In genomic region chr2:131493199-131494018, GRCh38 we compare ENCODE assay signal across 1 cellular context.
TF ChIP-seq lines count a peak whose summit lies in the region.

No MANE protein-coding gene starts in this region.

TF ChIP-seq in K562, 482 proteins besides CTCF, POLR2A, EP300 and RAD21 (continued from another document):
- TF ChIP-seq ZBTB7A (IDR thresholded peaks at IDR 0.05; ENCODE audit: borderline replicate concordance, control insufficient read depth, low read depth, low read length) (peak; percentile 38; the same call in 1 of the 2 replicates), ARID4B (CRISPR knock-in tag; IDR thresholded peaks at IDR 0.05) (peak; percentile 60; the same call in 1 of the 2 replicates), XRCC4 (IDR thresholded peaks at IDR 0.05; ENCODE audit: extremely low read depth, insufficient read depth, insufficient read length) (no peak), ZNF232 (CRISPR knock-in tag; IDR thresholded peaks at IDR 0.05) (0 out of 2 replicates have a peak, but pooled peaks have one; percentile 72), YY1 (IDR thresholded peaks at IDR 0.05; ENCODE audit: borderline replicate concordance in 1 of 3, control insufficient read depth in 1 of 3, extremely low read depth in 1 of 3, insufficient read depth in 3 of 3, insufficient read length in 1 of 3, insufficient replicate concordance in 2 of 3, low read depth in 1 of 3, low read length in 2 of 3) (peak in 1 of 3 experiments; percentile 28), NONO (IDR thresholded peaks at IDR 0.05; ENCODE audit: low read depth in 2 of 2, low read length in 1 of 2) (no peak), RBBP5 (IDR thresholded peaks at IDR 0.05; ENCODE audit: borderline replicate concordance, insufficient read depth, low read length, poor library complexity, severe bottlenecking) (peak; percentile 7), MNT (conservative IDR thresholded peaks at IDR 0.05) (peak in 1 of 2 experiments; percentile 6; a peak in 1 of 4 replicates), JUN (IDR thresholded peaks at IDR 0.05; ENCODE audit: borderline replicate concordance, low read depth, low read length) (no peak), JUN (CRISPR knock-in tag; IDR thresholded peaks at IDR 0.05; ENCODE audit: borderline replicate concordance) (0 out of 2 replicates have a peak, but pooled peaks have one; percentile 6), C11orf30 (IDR thresholded peaks at IDR 0.05; ENCODE audit: low read depth) (no peak), ETS1 (conservative IDR thresholded peaks at IDR 0.05; ENCODE audit: control insufficient read depth, low read depth, low read length) (peak; percentile 17; the same call in 1 of the 2 replicates), LARP7 (IDR thresholded peaks at IDR 0.05) (no peak), MAX (CRISPR knock-in tag; IDR thresholded peaks at IDR 0.05) (peak; percentile 4; the same call in 1 of the 2 replicates), ZNF436 (CRISPR knock-in tag; IDR thresholded peaks at IDR 0.05) (no peak), MYNN (IDR thresholded peaks at IDR 0.05) (no peak), MYNN (CRISPR knock-in tag; IDR thresholded peaks at IDR 0.05) (no peak), ATF3 (IDR thresholded peaks at IDR 0.05) (no peak), ATF3 (CRISPR knock-in tag; conservative IDR thresholded peaks at IDR 0.05) (0 out of 2 replicates have a peak, but pooled peaks have one; percentile 1), ATF2 (CRISPR knock-in tag; IDR thresholded peaks at IDR 0.05) (no peak), ATF1 (CRISPR knock-in tag; IDR thresholded peaks at IDR 0.05) (no peak), ATF1 (tag; IDR thresholded peaks at IDR 0.05) (peak; percentile 24), CEBPG (CRISPR knock-in tag; IDR thresholded peaks at IDR 0.05) (no peak), CEBPG (tag; conservative IDR thresholded peaks at IDR 0.05 in 1 of 2, IDR thresholded peaks at IDR 0.05 in 1 of 2) (no peak)
